19 cellular contexts compared by ENCODE assay signal in genomic region chr7:54901840-54902239, GRCh38.
"Had no signal": no experiment of that assay in that cellular context is flagged by ENCODE, and none has a peak within 500 bp of the region (broad histone marks: within the 10 kb centered on the region; RNA-seq: fewer than 3 reads in every experiment).

No MANE protein-coding gene starts in this region.

- H3K9me3 ChIP-seq: MG63 had no signal

- ATAC-seq: SK-N-SH treated with all-trans-retinoic acid at 6 μM for 48 hours had no signal

- H3K36me3 ChIP-seq: MG63 had no signal

- DNase-seq: Karpas-422, KG1, MG63, NCI-H1092, NCI-H1105 treated with DMSO at 0.1 percent for 48 hours, NCI-H1417 treated with DMSO at 0.1 percent for 48 hours, NCI-H146, NCI-H1694 treated with DMSO at 0.1 percent for 48 hours, NCI-H1930, NCI-H2081, NCI-H2107, NCI-H2227 treated with DMSO at 0.1 percent for 48 hours, NCI-H510A, NCI-H524 treated with DMSO at 0.1 percent for 48 hours, NCI-H69, NCI-H774, SHP77 had no signal

- H3K4me3 ChIP-seq: MG63 had no signal

- H3K27ac ChIP-seq: RWPE1 had no signal
